In the genomic region with DNA sequence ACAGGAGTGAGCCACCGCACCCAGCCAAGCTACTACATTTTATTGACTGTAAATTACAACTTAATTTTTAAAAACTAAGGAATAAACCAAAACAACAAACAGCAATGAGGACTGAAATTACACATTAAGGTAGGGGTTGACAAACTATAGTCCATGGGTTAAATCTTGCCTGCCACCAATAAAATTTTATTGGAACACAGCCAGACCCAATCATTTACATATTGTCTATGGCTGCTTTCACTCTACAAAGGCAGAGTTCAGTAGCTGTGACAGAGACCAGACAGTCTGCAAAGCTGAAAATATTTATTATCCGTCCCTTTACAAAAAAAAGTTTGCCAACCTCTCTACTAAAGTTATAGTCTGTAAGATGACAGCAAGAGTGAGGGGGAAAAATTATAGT, we compare ENCODE assay signal across 23 cellular contexts. TPM values are rescaled to one million over a fixed set of nuclear protein-coding genes. Genes with fewer than 3 reads are reported as not detected.
DNase-seq lines count a peak whose midpoint lies in the region; ATAC-seq and TF ChIP-seq lines count a peak whose summit lies in the region.
"Had no signal": no experiment of that assay in that cellular context is flagged by ENCODE, and none has a peak within 500 bp of the region (broad histone marks: within the 10 kb centered on the region; RNA-seq: fewer than 3 reads in every experiment).

No MANE protein-coding gene starts in this region.

- no peaks in the 10 kb centered on the region for H3K79me2 ChIP-seq in OCI-LY7 (ENCODE audit: insufficient read depth, low read depth, low read length)

- H3K4me1 Mint-ChIP-seq in mesothelial cell of epicardium (peaks cover 34% of the 10 kb centered on the region), osteocyte (ENCODE audit: unreplicated experiment) (peaks cover 23% of the 10 kb centered on the region)
- no peaks in the 10 kb centered on the region for H3K4me1 Mint-ChIP-seq in activated CD8-positive, alpha-beta T cell treated with anti-CD3 and anti-CD28 coated beads for 36 hours (ENCODE audit: low read depth)
- H3K4me1 Mint-ChIP-seq: B cell had no signal

- H3K4me3 ChIP-seq in right atrium auricular region = no peak overlapping the region
- H3K4me3 ChIP-seq in left ventricle myocardium inferior = no peak overlapping the region
- H3K4me3 ChIP-seq in OCI-LY7 (ENCODE audit: low read depth, low read length, poor library complexity, severe bottlenecking) = no peak overlapping the region
- no peak overlapping the region for H3K4me3 ChIP-seq in coronary artery
- H3K4me3 ChIP-seq: Peyer's patch had no signal

- DNase-seq in right atrium auricular region (ENCODE audit: low spot score) = no peak
- no peak for DNase-seq in left ventricle myocardium inferior
- peak; percentile 33 for DNase-seq in OCI-LY7 (ENCODE audit: low spot score)
- DNase-seq in mesothelial cell of epicardium (ENCODE audit: low spot score in 2 of 2, unreplicated experiment in 2 of 2) = no peak
- no peak for DNase-seq in coronary artery (ENCODE audit: low spot score)
- DNase-seq in activated CD8-positive, alpha-beta T cell treated with anti-CD3 and anti-CD28 coated beads for 36 hours = no peak
- no peak for DNase-seq in osteocyte (ENCODE audit: extremely low spot score, unreplicated experiment)
- no peak for DNase-seq in middle frontal gyrus (ENCODE audit: extremely low spot score, low spot score)
- DNase-seq: CD8-positive, alpha-beta T cell; DMS 273 treated with DMSO at 0.1 percent for 48 hours; DMS79; GF-D8; Kasumi-1; NCI-H1105; NCI-H146; NCI-H2107; NCI-H524; OCI-M1; Peyer's patch had no signal

- H3K9me2 ChIP-seq in OCI-LY7 (ENCODE audit: insufficient read depth, low read length) = no peaks in the 10 kb centered on the region

- H3K9me3 ChIP-seq in right atrium auricular region (no peaks in the 10 kb centered on the region), left ventricle myocardium inferior (replicated peaks) (no peaks in the 10 kb centered on the region), OCI-LY7 (ENCODE audit: low read length) (no peaks in the 10 kb centered on the region)
- H3K9me3 ChIP-seq: Peyer's patch had no signal

- H3K27ac Mint-ChIP-seq in mesothelial cell of epicardium = peak overlapping the region; percentile 25
- H3K27ac Mint-ChIP-seq in activated CD8-positive, alpha-beta T cell treated with anti-CD3 and anti-CD28 coated beads for 36 hours = no peak overlapping the region
- H3K27ac Mint-ChIP-seq in osteocyte (ENCODE audit: unreplicated experiment) = no peak overlapping the region
- H3K27ac Mint-ChIP-seq: B cell; CD8-positive, alpha-beta T cell had no signal

- POLR2A ChIA-PET in OCI-LY7 (lab: Charles Lee) = interaction anchor here (0.5 to 3.7 kb wide), 3 partner anchors 24 to 933 kb away, joined by 3 to 35 read pairs (median 4); partner anchors contain the start of gene UGP2
- POLR2A ChIA-PET in activated CD8-positive, alpha-beta T cell treated with anti-CD3 and anti-CD28 coated beads for 36 hours (lab: Charles Lee) = no interaction called here

- H3K9me3 Mint-ChIP-seq in mesothelial cell of epicardium (no peaks in the 10 kb centered on the region), osteocyte (ENCODE audit: unreplicated experiment) (no peaks in the 10 kb centered on the region)
- H3K9me3 Mint-ChIP-seq in activated CD8-positive, alpha-beta T cell treated with anti-CD3 and anti-CD28 coated beads for 36 hours = no peaks in the 10 kb centered on the region
- H3K9me3 Mint-ChIP-seq: CD8-positive, alpha-beta T cell had no signal

- no peak for ATAC-seq in activated CD8-positive, alpha-beta T cell treated with anti-CD3 and anti-CD28 coated beads for 36 hours
- ATAC-seq: CD8-positive, alpha-beta T cell; SK-N-SH treated with all-trans-retinoic acid at 6 μM for 48 hours had no signal

- H2AFZ ChIP-seq in OCI-LY7 (ENCODE audit: low read length) = peak overlapping the region; percentile 82

- no TSS peak for BruUV-seq in OCI-LY7 (replicated peaks; lab: Mats Ljungman, UMichigan)

- H3K4me1 ChIP-seq in right atrium auricular region (peaks cover 0 to 19% of the 10 kb centered on the region in 2 donors), left ventricle myocardium inferior (peaks cover 20% of the 10 kb centered on the region), OCI-LY7 (ENCODE audit: insufficient read depth, low read length, poor library complexity, severe bottlenecking) (peaks cover 60% of the 10 kb centered on the region)
- H3K4me1 ChIP-seq: Peyer's patch had no signal

- TF ChIP-seq CTCF in right atrium auricular region (IDR thresholded peaks at IDR 0.05) (no peak), left ventricle myocardium inferior (IDR thresholded peaks at IDR 0.05; ENCODE audit: borderline replicate concordance) (no peak), OCI-LY7 (conservative IDR thresholded peaks at IDR 0.05; ENCODE audit: low read length) (no peak), mesothelial cell of epicardium (IDR thresholded peaks at IDR 0.05; ENCODE audit: unreplicated experiment) (no peak), coronary artery (IDR thresholded peaks at IDR 0.05) (no peak), osteocyte (IDR thresholded peaks at IDR 0.05) (no peak)
- TF ChIP-seq CTCF in activated CD8-positive, alpha-beta T cell treated with anti-CD3 and anti-CD28 coated beads for 36 hours (IDR thresholded peaks at IDR 0.05) = no peak

- peak overlapping the region; percentile 61 for H3K4me2 ChIP-seq in OCI-LY7 (ENCODE audit: low read length)

- H3K36me3 Mint-ChIP-seq in mesothelial cell of epicardium (no peaks in the 10 kb centered on the region), osteocyte (ENCODE audit: unreplicated experiment) (no peaks in the 10 kb centered on the region)
- no peaks in the 10 kb centered on the region for H3K36me3 Mint-ChIP-seq in activated CD8-positive, alpha-beta T cell treated with anti-CD3 and anti-CD28 coated beads for 36 hours (ENCODE audit: low read depth)
- H3K36me3 Mint-ChIP-seq: CD8-positive, alpha-beta T cell had no signal

- H3K4me3 Mint-ChIP-seq in mesothelial cell of epicardium = no peak overlapping the region
- H3K4me3 Mint-ChIP-seq in activated CD8-positive, alpha-beta T cell treated with anti-CD3 and anti-CD28 coated beads for 36 hours = no peak overlapping the region
- no peak overlapping the region for H3K4me3 Mint-ChIP-seq in osteocyte (ENCODE audit: unreplicated experiment)
- H3K4me3 Mint-ChIP-seq: B cell; CD8-positive, alpha-beta T cell had no signal

- H3K36me3 ChIP-seq in right atrium auricular region (no peaks in the 10 kb centered on the region), left ventricle myocardium inferior (no peaks in the 10 kb centered on the region), OCI-LY7 (ENCODE audit: insufficient read depth, low read length) (no peaks in the 10 kb centered on the region)
- H3K36me3 ChIP-seq: Peyer's patch had no signal

- peak overlapping the region; percentile 18 to 66 for H3K27ac ChIP-seq in right atrium auricular region
- no peak overlapping the region for H3K27ac ChIP-seq in left ventricle myocardium inferior (replicated peaks)
- peak overlapping the region; percentile 32 for H3K27ac ChIP-seq in OCI-LY7 (ENCODE audit: low read depth, low read length, poor library complexity, severe bottlenecking)
- H3K27ac ChIP-seq in coronary artery = no peak overlapping the region
- H3K27ac ChIP-seq: 22Rv1, C4-2B, Peyer's patch had no signal

- intact Hi-C loops in left ventricle myocardium inferior (cut with micrococcal nuclease) = no loop called here
- intact Hi-C loops in OCI-LY7 (cut with micrococcal nuclease; ENCODE audit: unreplicated experiment) = no loop called here
- intact Hi-C loops in activated CD8-positive, alpha-beta T cell treated with anti-CD3 and anti-CD28 coated beads for 36 hours (cut with micrococcal nuclease) = no loop called here

- H3K27me3 Mint-ChIP-seq in mesothelial cell of epicardium (ENCODE audit: low read depth) = no peaks in the 10 kb centered on the region
- H3K27me3 Mint-ChIP-seq in activated CD8-positive, alpha-beta T cell treated with anti-CD3 and anti-CD28 coated beads for 36 hours = peaks cover 5% of the 10 kb centered on the region
- H3K27me3 Mint-ChIP-seq in osteocyte (ENCODE audit: unreplicated experiment) = no peaks in the 10 kb centered on the region
- H3K27me3 Mint-ChIP-seq: B cell had no signal

- CTCF ChIA-PET in OCI-LY7 (lab: Charles Lee; ENCODE audit: unreplicated experiment) = no interaction called here
- CTCF ChIA-PET in activated CD8-positive, alpha-beta T cell treated with anti-CD3 and anti-CD28 coated beads for 36 hours (lab: Charles Lee) = no interaction called here

- no peaks in the 10 kb centered on the region for H4K20me1 ChIP-seq in OCI-LY7 (ENCODE audit: insufficient read depth, low read length)

- H3K27me3 ChIP-seq in right atrium auricular region = no peaks in the 10 kb centered on the region
- no peaks in the 10 kb centered on the region for H3K27me3 ChIP-seq in left ventricle myocardium inferior (ENCODE audit: low read depth)
- H3K27me3 ChIP-seq: Peyer's patch had no signal

RNA-seq across cellular contexts. Expression of gene UGP2, which starts 24.3 kb away (rescaled TPM):
- total RNA-seq in right atrium auricular region (100 to 1,000 TPM; 204 to 209 TPM), left ventricle myocardium inferior (394 TPM), OCI-LY7 (2022) (71.4 and 91.4 TPM in 2 replicates), mesothelial cell of epicardium (92.6 to 99.1 TPM (median 96.7 TPM) in 3 replicates), osteocyte (109 and 112 TPM in 2 replicates)
- 53.7 and 56.9 TPM in 2 replicates for total RNA-seq in OCI-LY7 (2014; rRNA removed; shearing (Covaris generic))
- total RNA-seq in activated CD8-positive, alpha-beta T cell treated with anti-CD3 and anti-CD28 coated beads for 36 hours = 10 to 100 TPM; 81.4 to 83.7 TPM

Comparison
In these comparisons a context has a peak if more than half of its experiments do, and no peak if none do; other contexts are left out.
1. H3K27ac ChIP-seq: peak in right atrium auricular region (2 of 2) and OCI-LY7 (single experiment); none in left ventricle myocardium inferior (single experiment) and coronary artery (0 of 2).